Comparison of ENCODE assay signal across 22 cellular contexts in genomic region chr4:122833999-122834398, GRCh38. TPM values are rescaled to one million over a fixed set of nuclear protein-coding genes. Genes with fewer than 3 reads are reported as not detected.
"Had no signal": no experiment of that assay in that cellular context is flagged by ENCODE, and none has a peak within 500 bp of the region (broad histone marks: within the 10 kb centered on the region; RNA-seq: fewer than 3 reads in every experiment).

No MANE protein-coding gene starts in this region.

- H3K4me3 ChIP-seq: breast epithelium, dorsolateral prefrontal cortex, left lung, ovary, prostate gland, tibial artery had no signal

- H3K9me3 ChIP-seq: breast epithelium, left lung, ovary, prostate gland, tibial artery had no signal

- H3K27ac Mint-ChIP-seq: activated CD4-positive, alpha-beta memory T cell treated with anti-CD3 and anti-CD28 coated beads for 36 hours; activated naive CD8-positive, alpha-beta T cell treated with anti-CD3 and anti-CD28 coated beads for 36 hours; effector memory CD8-positive, alpha-beta T cell; immature natural killer cell; natural killer cell; stimulated activated naive CD8-positive, alpha-beta T cell treated with anti-CD3 and anti-CD28 coated beads, Interleukin-15, Interleukin-2, amounts not matched to agents 100 ng/mL and 50 ng/mL, for 24 hours; T-helper 17 cell had no signal

- H3K4me1 ChIP-seq: left lung had no signal

- H3K9me3 Mint-ChIP-seq: activated CD4-positive, alpha-beta memory T cell treated with anti-CD3 and anti-CD28 coated beads for 36 hours; activated naive CD8-positive, alpha-beta T cell treated with anti-CD3 and anti-CD28 coated beads for 36 hours; central memory CD8-positive, alpha-beta T cell; effector memory CD8-positive, alpha-beta T cell; immature natural killer cell; natural killer cell; stimulated activated naive CD8-positive, alpha-beta T cell treated with anti-CD3 and anti-CD28 coated beads, Interleukin-15, Interleukin-2, amounts not matched to agents 100 ng/mL and 50 ng/mL, for 24 hours had no signal

- H3K27me3 ChIP-seq: breast epithelium, foreskin keratinocyte, ovary, tibial artery had no signal

- ATAC-seq: effector memory CD8-positive, alpha-beta T cell; foreskin keratinocyte; left lung; natural killer cell; T-helper 17 cell had no signal

- H3K36me3 ChIP-seq: breast epithelium, left lung, ovary, prostate gland, tibial artery had no signal

- H3K4me1 Mint-ChIP-seq: activated naive CD8-positive, alpha-beta T cell treated with anti-CD3 and anti-CD28 coated beads for 36 hours; central memory CD8-positive, alpha-beta T cell; natural killer cell; T-helper 17 cell had no signal

- H3K4me3 Mint-ChIP-seq: activated CD4-positive, alpha-beta memory T cell treated with anti-CD3 and anti-CD28 coated beads for 36 hours; activated naive CD8-positive, alpha-beta T cell treated with anti-CD3 and anti-CD28 coated beads for 36 hours; central memory CD8-positive, alpha-beta T cell; effector memory CD8-positive, alpha-beta T cell; immature natural killer cell; natural killer cell; stimulated activated naive CD8-positive, alpha-beta T cell treated with anti-CD3 and anti-CD28 coated beads, Interleukin-15, Interleukin-2, amounts not matched to agents 100 ng/mL and 50 ng/mL, for 24 hours; T-helper 17 cell had no signal

- DNase-seq: activated CD4-positive, alpha-beta memory T cell treated with anti-CD3 and anti-CD28 coated beads for 36 hours; activated CD4-positive, alpha-beta T cell treated with anti-CD3 and anti-CD28 coated beads for 4 hours; activated CD4-positive, CD25-positive, alpha-beta regulatory T cell; activated naive CD4-positive, alpha-beta T cell treated with Interleukin-2 at 50 U/mL for 16 hours; activated naive CD8-positive, alpha-beta T cell treated with anti-CD3 and anti-CD28 coated beads for 36 hours; activated T-cell treated with anti-CD3 and anti-CD28 coated beads, Interleukin-2, amount 50 U/mL, for 48 hours; dorsolateral prefrontal cortex; effector memory CD8-positive, alpha-beta T cell; foreskin keratinocyte; immature natural killer cell; kidney glomerular epithelial cell; left lung; natural killer cell; ovary; stimulated activated CD4-positive, alpha-beta T cell treated with anti-CD3 and anti-CD28 coated beads, Interleukin-1b, Interleukin-23, amount 100 ng/mL, for 48 hours; T-helper 17 cell; tibial artery had no signal

- H3K27ac ChIP-seq: dorsolateral prefrontal cortex, epithelial cell of prostate, foreskin keratinocyte, left lung, ovary had no signal

- H3K36me3 Mint-ChIP-seq: activated CD4-positive, alpha-beta memory T cell treated with anti-CD3 and anti-CD28 coated beads for 36 hours; activated naive CD8-positive, alpha-beta T cell treated with anti-CD3 and anti-CD28 coated beads for 36 hours; immature natural killer cell had no signal

RNA-seq across cellular contexts. Expression of gene FGF2, which starts 7.4 kb away (rescaled TPM):
- total RNA-seq: natural killer cell had no signal
- polyA plus RNA-seq: immature natural killer cell had no signal
